ENCODE assay signal across 19 cellular contexts in genomic region chr9:70117835-70118319, GRCh38.
DNase-seq lines count a peak whose midpoint lies in the region; ATAC-seq, FAIRE-seq and TF ChIP-seq lines count a peak whose summit lies in the region.
"Had no signal": no experiment of that assay in that cellular context is flagged by ENCODE, and none has a peak within 500 bp of the region (broad histone marks: within the 10 kb centered on the region; RNA-seq: fewer than 3 reads in every experiment).

No MANE protein-coding gene starts in this region.

- no peaks in the 10 kb centered on the region for H3K4me1 Mint-ChIP-seq in endothelial cell (ENCODE audit: unreplicated experiment)
- H3K4me1 Mint-ChIP-seq: CD4-positive, CD25-positive, alpha-beta regulatory T cell had no signal

- H4K20me1 ChIP-seq in HepG2 (ENCODE audit: insufficient read depth, low read length) (no peaks in the 10 kb centered on the region), smooth muscle cell (ENCODE audit: low read depth) (no peaks in the 10 kb centered on the region)

- H3K27ac Mint-ChIP-seq in endothelial cell (ENCODE audit: unreplicated experiment), result no peak overlapping the region
- H3K27ac Mint-ChIP-seq: CD4-positive, CD25-positive, alpha-beta regulatory T cell had no signal

- H3K9me3 ChIP-seq in HepG2 (ENCODE audit: low read length) (no peaks in the 10 kb centered on the region), right lobe of liver (no peaks in the 10 kb centered on the region), smooth muscle cell (replicated peaks; ENCODE audit: low read depth) (no peaks in the 10 kb centered on the region), left lung (no peaks in the 10 kb centered on the region)

- peak; percentile 29 for DNase-seq in HepG2 (ENCODE audit: low spot score)
- DNase-seq in right lobe of liver, result no peak
- DNase-seq in amniotic epithelial cell (ENCODE audit: low read depth), result peak; percentile 70
- peak; percentile 74 for DNase-seq in fibroblast of pulmonary artery (ENCODE audit: low read depth)
- DNase-seq in smooth muscle cell (lab: John Stamatoyannopoulos, UW; ENCODE audit: unreplicated experiment), result no peak
- DNase-seq in endothelial cell (ENCODE audit: low spot score), result no peak
- DNase-seq in left lung, result no peak
- DNase-seq: 8988T; activated CD4-positive, alpha-beta T cell treated with anti-CD3 and anti-CD28 coated beads, Interleukin-2, amount 50 U/mL, for 1 hour; activated naive CD4-positive, alpha-beta T cell treated with Interleukin-2 at 50 U/mL for 16 hours; CD4-positive, CD25-positive, alpha-beta regulatory T cell; DMS79; dorsolateral prefrontal cortex; NCI-H2107; occipital lobe; stimulated activated CD4-positive, alpha-beta T cell treated with anti-CD3 and anti-CD28 coated beads, Interleukin-2, amount 100 ng/mL, for 24 hours had no signal

- H3K36me3 ChIP-seq in HepG2 (replicated peaks in 1 of 2; ENCODE audit: control insufficient read depth in 1 of 2, insufficient read depth in 2 of 2, low read length in 2 of 2) (no peaks in the 10 kb centered on the region), right lobe of liver (no peaks in the 10 kb centered on the region), smooth muscle cell (ENCODE audit: low read depth) (no peaks in the 10 kb centered on the region), left lung (no peaks in the 10 kb centered on the region)

- H3K36me3 Mint-ChIP-seq in endothelial cell (ENCODE audit: low read depth, unreplicated experiment), result no peaks in the 10 kb centered on the region
- H3K36me3 Mint-ChIP-seq: CD4-positive, CD25-positive, alpha-beta regulatory T cell had no signal

- no peak for TF ChIP-seq RAD21 in HepG2 (CRISPR knock-in tag; IDR thresholded peaks at IDR 0.05)

- H3K27me3 ChIP-seq in HepG2 (ENCODE audit: control insufficient read depth in 1 of 2, insufficient read depth in 2 of 2, low read length in 2 of 2) (peaks cover 0 to 5% of the 10 kb centered on the region in 2 experiments; a peak in 1 of 5 replicates), right lobe of liver (no peaks in the 10 kb centered on the region), smooth muscle cell (ENCODE audit: low read depth) (no peaks in the 10 kb centered on the region), left lung (no peaks in the 10 kb centered on the region)
- H3K27me3 ChIP-seq: dorsolateral prefrontal cortex had no signal

- peaks cover 3% of the 10 kb centered on the region for H3K27me3 Mint-ChIP-seq in endothelial cell (ENCODE audit: unreplicated experiment)

- no peak overlapping the region for H3K4me3 ChIP-seq in HepG2 (replicated peaks in 1 of 3; ENCODE audit: insufficient read depth in 1 of 3, low read depth in 2 of 3, low read length in 3 of 3)
- H3K4me3 ChIP-seq in right lobe of liver, result no peak overlapping the region
- H3K4me3 ChIP-seq in fibroblast of pulmonary artery (replicated peaks; ENCODE audit: low read depth, low read length), result no peak overlapping the region
- H3K4me3 ChIP-seq in smooth muscle cell, result no peak overlapping the region
- no peak overlapping the region for H3K4me3 ChIP-seq in left lung
- H3K4me3 ChIP-seq: dorsolateral prefrontal cortex had no signal

- H3K9ac ChIP-seq in HepG2 (ENCODE audit: insufficient read depth, low read depth, low read length), result no peak overlapping the region
- no peak overlapping the region for H3K9ac ChIP-seq in smooth muscle cell (ENCODE audit: low read depth)

- intact Hi-C loops in HepG2 (cut with micrococcal nuclease; ENCODE audit: unreplicated experiment) (no loop called here), right lobe of liver (cut with DNase I) (no loop called here), left lung (cut with DNase I) (no loop called here)

- H3K4me2 ChIP-seq in HepG2 (ENCODE audit: low read depth, low read length), result peak overlapping the region; percentile 28; the same call in 1 of the 2 replicates
- peak overlapping the region; percentile 25 for H3K4me2 ChIP-seq in smooth muscle cell

- in situ Hi-C loops in HepG2 (cut with HindIII; ENCODE audit: extremely low pct_ligation_motif_present, low pct_unique_long_range_greater_than_20kb), result no loop called here

- TF ChIP-seq POLR2A in HepG2 (IDR thresholded peaks at IDR 0.05; ENCODE audit: insufficient read depth in 1 of 2, low read depth in 2 of 2, low read length in 2 of 2), result no peak
- no peak for TF ChIP-seq POLR2A in right lobe of liver (IDR thresholded peaks at IDR 0.05)

- H3K4me3 Mint-ChIP-seq in endothelial cell (ENCODE audit: unreplicated experiment), result no peak overlapping the region
- H3K4me3 Mint-ChIP-seq: CD4-positive, CD25-positive, alpha-beta regulatory T cell had no signal

- peak; percentile 66 for ATAC-seq in HepG2
- no peak for ATAC-seq in right lobe of liver
- ATAC-seq in HG03378 (IDR thresholded peaks at IDR 0.05; ENCODE audit: unreplicated experiment), result no peak
- no peak for ATAC-seq in left lung
- ATAC-seq: Panc1, sciatic nerve had no signal

- H3K27ac ChIP-seq in HepG2 (ENCODE audit: extremely low read length, insufficient read depth, low read length) (no peak overlapping the region), right lobe of liver (no peak overlapping the region), smooth muscle cell (ENCODE audit: low read depth) (peak overlapping the region; percentile 100), left lung (no peak overlapping the region)
- H3K27ac ChIP-seq: dorsolateral prefrontal cortex had no signal

- peaks cover 19% of the 10 kb centered on the region for H3F3A ChIP-seq in smooth muscle cell (ENCODE audit: low read depth)

- TF ChIP-seq CTCF in HepG2 (CRISPR knock-in tag; IDR thresholded peaks at IDR 0.05), result no peak
- no peak for TF ChIP-seq CTCF in right lobe of liver (IDR thresholded peaks at IDR 0.05)
- no peak for TF ChIP-seq CTCF in fibroblast of pulmonary artery (IDR thresholded peaks at IDR 0.05; ENCODE audit: low read length, missing control alignments)
- TF ChIP-seq CTCF in smooth muscle cell (IDR thresholded peaks at IDR 0.05; ENCODE audit: borderline replicate concordance, insufficient read depth, poor library complexity, severe bottlenecking), result no peak
- TF ChIP-seq CTCF in endothelial cell (IDR thresholded peaks at IDR 0.05; ENCODE audit: unreplicated experiment), result no peak
- TF ChIP-seq CTCF in left lung (IDR thresholded peaks at IDR 0.05), result no peak

- H3K4me1 ChIP-seq in HepG2 (ENCODE audit: insufficient read depth, low read length), result peaks cover 37% of the 10 kb centered on the region
- no peaks in the 10 kb centered on the region for H3K4me1 ChIP-seq in right lobe of liver
- peaks cover 13% of the 10 kb centered on the region for H3K4me1 ChIP-seq in smooth muscle cell (ENCODE audit: low read depth)
- peaks cover 0 to 8% of the 10 kb centered on the region in 2 donors for H3K4me1 ChIP-seq in left lung

- no peak for FAIRE-seq in HepG2 (lab: Jason Lieb, UNC)

- H3K79me2 ChIP-seq in HepG2 (ENCODE audit: insufficient read depth, low read length) (no peaks in the 10 kb centered on the region), smooth muscle cell (ENCODE audit: low read depth) (no peaks in the 10 kb centered on the region)

- BruUV-seq in HepG2 (replicated peaks; lab: Mats Ljungman, UMichigan), result no TSS peak

- H3K9me3 Mint-ChIP-seq in endothelial cell (ENCODE audit: unreplicated experiment), result no peaks in the 10 kb centered on the region
- H3K9me3 Mint-ChIP-seq: CD4-positive, CD25-positive, alpha-beta regulatory T cell had no signal

- H2AFZ ChIP-seq in HepG2 (ENCODE audit: low read length) (no peak overlapping the region), smooth muscle cell (ENCODE audit: low read depth) (no peak overlapping the region)

- POLR2A ChIA-PET in HepG2 (lab: Yijun Ruan, JAX), result no interaction called here

- CTCF ChIA-PET in HepG2 (lab: Yijun Ruan, JAX; ENCODE audit: low intra/inter-chr PET ratio, low total read pairs), result no interaction called here

- TF ChIP-seq EP300 in HepG2 (IDR thresholded peaks at IDR 0.05; ENCODE audit: low read depth in 2 of 2, low read length in 2 of 2) (no peak), HepG2 (CRISPR knock-in tag; IDR thresholded peaks at IDR 0.05; ENCODE audit: borderline replicate concordance) (no peak)

TF ChIP-seq in HepG2, 621 proteins besides CTCF, POLR2A, EP300 and RAD21 (continues in another document):
- no peak for TF ChIP-seq ZBTB14 (CRISPR knock-in tag; IDR thresholded peaks at IDR 0.05)
- peak; percentile 30 for TF ChIP-seq TEAD3 (CRISPR knock-in tag; optimal IDR thresholded peaks at IDR 0.05; ENCODE audit: borderline replicate concordance)
- no peak for TF ChIP-seq ZKSCAN8 (CRISPR knock-in tag; IDR thresholded peaks at IDR 0.05; ENCODE audit: borderline replicate concordance)
- TF ChIP-seq HNF4G (IDR thresholded peaks at IDR 0.05; ENCODE audit: borderline replicate concordance, low read depth, low read length), result 0 out of 2 replicates have a peak, but pooled peaks have one; percentile 41
- TF ChIP-seq HNF4G (CRISPR knock-in tag; IDR thresholded peaks at IDR 0.05; ENCODE audit: borderline replicate concordance, low read depth), result no peak
- peak; percentile 94 for TF ChIP-seq SATB2 (CRISPR knock-in tag; IDR thresholded peaks at IDR 0.05)
- no peak for TF ChIP-seq ZNF446 (CRISPR knock-in tag; IDR thresholded peaks at IDR 0.05)

Comparison
In these comparisons a context has a peak if more than half of its experiments do, and no peak if none do; other contexts are left out.
1. DNase-seq: peak in HepG2 (single experiment), amniotic epithelial cell (single experiment) and fibroblast of pulmonary artery (single experiment); none in right lobe of liver (0 of 3), smooth muscle cell (single experiment), endothelial cell (single experiment) and left lung (0 of 2).